27 cellular contexts compared by ENCODE assay signal in genomic region chr1:117739516-117739915, GRCh38.
"Had no signal": no experiment of that assay in that cellular context is flagged by ENCODE, and none has a peak within 500 bp of the region (broad histone marks: within the 10 kb centered on the region; RNA-seq: fewer than 3 reads in every experiment).

No MANE protein-coding gene starts in this region.

- H3K4me3 Mint-ChIP-seq: naive B cell; naive thymus-derived CD8-positive, alpha-beta T cell; natural killer cell treated with Interleukin-12 subunit alpha and Interleukin-12 subunit beta and Interleukin-15 and Interleukin-18, amount 100 ng/mL, for 72 hours; nephron progenitor cell; neural crest cell; stimulated activated effector memory CD8-positive, alpha-beta T cell treated with anti-CD3 and anti-CD28 coated beads, Interleukin-12 subunit alpha, Interleukin-12 subunit beta, amount 100 ng/mL, for 72 hours; stimulated activated naive B cell treated with anti-CD40 and anti-IgM and Interleukin-4, amounts not matched to agents 10 μg/mL and 1 μg/mL and 100 μg/mL, for 72 hours; stimulated activated naive CD8-positive, alpha-beta T cell treated with anti-CD3 and anti-CD28 coated beads, Interleukin-15, Interleukin-2, amounts not matched to agents 100 ng/mL and 50 ng/mL, for 24 hours had no signal

- H3K9me3 Mint-ChIP-seq: natural killer cell treated with Interleukin-12 subunit alpha and Interleukin-12 subunit beta and Interleukin-15 and Interleukin-18, amount 100 ng/mL, for 72 hours; stimulated activated effector memory CD8-positive, alpha-beta T cell treated with anti-CD3 and anti-CD28 coated beads, Interleukin-12 subunit alpha, Interleukin-12 subunit beta, amount 100 ng/mL, for 72 hours had no signal

- H3K27me3 ChIP-seq: neutrophil, ovary, right lobe of liver, sigmoid colon, stomach, thyroid gland, tibial nerve, upper lobe of left lung had no signal

- H3K27ac ChIP-seq: neutrophil, ovary, psoas muscle, right lobe of liver, thoracic aorta, thyroid gland, tibial nerve, upper lobe of left lung had no signal

- H3K36me3 Mint-ChIP-seq: stimulated activated effector memory CD8-positive, alpha-beta T cell treated with anti-CD3 and anti-CD28 coated beads, Interleukin-12 subunit alpha, Interleukin-12 subunit beta, amount 100 ng/mL, for 72 hours; stimulated activated naive B cell treated with anti-CD40 and anti-IgM and Interleukin-4, amounts not matched to agents 10 μg/mL and 1 μg/mL and 100 μg/mL, for 72 hours had no signal

- H3K4me1 Mint-ChIP-seq: nephron progenitor cell had no signal

- H3K9me3 ChIP-seq: neutrophil, ovary, psoas muscle, right lobe of liver, sigmoid colon, stomach, thoracic aorta, thyroid gland, tibial nerve, upper lobe of left lung had no signal

- H3K36me3 ChIP-seq: neutrophil, ovary, right lobe of liver, sigmoid colon, stomach, thoracic aorta, thyroid gland, tibial nerve, upper lobe of left lung had no signal

- DNase-seq: naive B cell; naive thymus-derived CD8-positive, alpha-beta T cell; nephron progenitor cell; occipital lobe; ovary; psoas muscle; right cardiac atrium; right lobe of liver; sigmoid colon; small intestine; stimulated activated CD4-positive, alpha-beta T cell treated with anti-CD3 and anti-CD28 coated beads, Interleukin-15, amount 100 ng/mL, for 24 hours; stimulated activated CD4-positive, alpha-beta T cell treated with anti-CD3 and anti-CD28 coated beads, Interleukin-2, amount 100 ng/mL, for 24 hours; stimulated activated CD4-positive, alpha-beta T cell treated with anti-CD3 and anti-CD28 coated beads, Interleukin-2, amount 100 ng/mL, for 48 hours; stimulated activated CD4-positive, alpha-beta T cell treated with anti-CD3 and anti-CD28 coated beads, Interleukin-4, amount 100 ng/mL, for 24 hours; stimulated activated naive B cell treated with anti-CD40 and anti-IgM and Interleukin-4, amounts not matched to agents 10 μg/mL and 1 μg/mL and 100 μg/mL, for 72 hours; stimulated activated naive CD4-positive, alpha-beta T cell treated with Interleukin-2 at 50 U/mL for 16 hours; stomach; thyroid gland; trophoblast cell; upper lobe of left lung had no signal

- H3K27ac Mint-ChIP-seq: naive thymus-derived CD8-positive, alpha-beta T cell; natural killer cell treated with Interleukin-12 subunit alpha and Interleukin-12 subunit beta and Interleukin-15 and Interleukin-18, amount 100 ng/mL, for 72 hours; nephron progenitor cell; stimulated activated effector memory CD8-positive, alpha-beta T cell treated with anti-CD3 and anti-CD28 coated beads, Interleukin-12 subunit alpha, Interleukin-12 subunit beta, amount 100 ng/mL, for 72 hours; stimulated activated naive B cell treated with anti-CD40 and anti-IgM and Interleukin-4, amounts not matched to agents 10 μg/mL and 1 μg/mL and 100 μg/mL, for 72 hours; stimulated activated naive CD8-positive, alpha-beta T cell treated with anti-CD3 and anti-CD28 coated beads, Interleukin-15, Interleukin-2, amounts not matched to agents 100 ng/mL and 50 ng/mL, for 24 hours had no signal

- H3K4me3 ChIP-seq: ovary, psoas muscle, right lobe of liver, sigmoid colon, stomach, thoracic aorta, thyroid gland, tibial nerve, upper lobe of left lung had no signal

- H3K27me3 Mint-ChIP-seq: stimulated activated naive CD8-positive, alpha-beta T cell treated with anti-CD3 and anti-CD28 coated beads, Interleukin-15, Interleukin-2, amounts not matched to agents 100 ng/mL and 50 ng/mL, for 24 hours had no signal

- H3K4me1 ChIP-seq: right lobe of liver had no signal
